ENCODE assay signal across 9 cellular contexts in the genomic region with DNA sequence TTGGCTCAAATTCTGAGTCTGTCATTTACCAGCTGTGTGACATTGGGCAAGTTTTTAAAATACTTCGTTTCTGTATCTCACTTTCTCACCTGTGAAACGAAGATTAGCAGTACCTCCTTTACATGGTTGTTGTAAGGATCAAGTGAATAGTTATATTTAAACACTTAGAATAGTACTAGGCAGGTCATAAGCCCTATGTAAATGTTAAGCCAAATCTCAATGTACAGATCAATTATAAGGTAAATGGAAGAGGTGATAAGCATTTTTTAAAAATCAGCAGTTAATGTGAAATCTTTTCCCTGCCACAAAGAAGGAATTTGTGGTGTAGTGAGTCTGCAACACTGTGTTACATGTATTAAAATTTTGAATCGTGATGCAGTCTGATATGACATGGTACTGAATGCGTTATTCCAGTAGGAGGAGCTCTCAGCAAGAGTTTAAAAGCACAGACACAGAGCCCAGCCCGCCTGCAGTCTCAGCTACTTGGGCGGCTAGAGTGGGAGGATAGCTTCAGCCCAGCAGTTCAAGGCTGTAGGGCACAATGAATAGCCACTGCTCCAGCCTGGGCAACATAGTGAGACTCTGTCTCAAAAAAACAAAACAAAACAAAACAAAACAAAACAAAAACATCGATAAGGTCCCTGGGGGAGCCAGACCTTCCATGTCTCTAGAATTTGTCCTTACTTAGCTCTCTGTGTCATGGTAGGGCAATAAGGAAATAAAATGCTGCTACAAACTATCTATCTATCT. TPM values are rescaled to one million over a fixed set of nuclear protein-coding genes. Genes with fewer than 3 reads are reported as not detected.
A peak's percentile ranks its signal among the peaks of the same experiment; 100 is the strongest.
DNase-seq lines count a peak whose midpoint lies in the region; ATAC-seq lines count a peak whose summit lies in the region.
"Had no signal": no experiment of that assay in that cellular context is flagged by ENCODE, and none has a peak within 500 bp of the region (broad histone marks: within the 10 kb centered on the region; RNA-seq: fewer than 3 reads in every experiment).

No MANE protein-coding gene starts in this region.

- no peak overlapping the region for H3K14ac ChIP-seq in neuronal stem cell (ENCODE audit: low read length)

- no peak overlapping the region for H4K91ac ChIP-seq in neuronal stem cell (ENCODE audit: low read depth, low read length, poor library complexity)

- DNase-seq in Daoy (ENCODE audit: low read depth) (peak; percentile 74), HT1080 (ENCODE audit: low read depth) (peak; percentile 74), NOMO-1 treated with DMSO at 0.1 percent for 48 hours (lab: John Stamatoyannopoulos, UW; ENCODE audit: unreplicated experiment) (peak; percentile 75), activated T-cell treated with anti-CD3 and anti-CD28 coated beads for 48 hours (ENCODE audit: low read depth) (peak; percentile 18), fibroblast of peridontal ligament (ENCODE audit: extremely low read depth) (peak; percentile 89), nucleus accumbens (lab: John Stamatoyannopoulos, UW) (peak in 45 of 56 donors; percentile 1 to 75 (median 27)), neuronal stem cell (ENCODE audit: low spot score) (no peak)

- no peaks in the 10 kb centered on the region for H3K4me1 ChIP-seq in neuronal stem cell (ENCODE audit: control insufficient read depth in 2 of 2, insufficient read depth in 1 of 2, low read depth in 1 of 2, low read length in 2 of 2)

- H4K8ac ChIP-seq in neuronal stem cell (ENCODE audit: low read depth, low read length): no peak overlapping the region

- no peak overlapping the region for H2BK15ac ChIP-seq in neuronal stem cell (ENCODE audit: low read length)

- no peak overlapping the region for H3K9ac ChIP-seq in neuronal stem cell (ENCODE audit: low read depth, low read length, poor library complexity)

- H3K4me2 ChIP-seq in neuronal stem cell (ENCODE audit: insufficient read depth, low read length, poor library complexity, severe bottlenecking): no peak overlapping the region

- ATAC-seq in GM21447 (IDR thresholded peaks at IDR 0.05; ENCODE audit: unreplicated experiment): peak; percentile 95

- no CpG with 5 or more reads among the region's 7 CpGs for WGBS in neuronal stem cell (ENCODE audit: extremely low coverage in 2 of 2, insufficient read length in 2 of 2, insufficient replicate concordance in 1 of 2), 2 donors

- H3K9me3 ChIP-seq in neuronal stem cell (replicated peaks in 1 of 2; ENCODE audit: control insufficient read depth in 2 of 2, insufficient read depth in 1 of 2, low read depth in 1 of 2, low read length in 2 of 2): peaks cover 0 to 1% of the 10 kb centered on the region in 2 donors

- no peak overlapping the region for H2BK12ac ChIP-seq in neuronal stem cell (ENCODE audit: low read length)

- H3K36me3 ChIP-seq in neuronal stem cell (replicated peaks in 1 of 2; ENCODE audit: control insufficient read depth in 2 of 2, insufficient read depth in 2 of 2, low read length in 2 of 2): no peaks in the 10 kb centered on the region

- H3K18ac ChIP-seq in neuronal stem cell (ENCODE audit: low read length): no peak overlapping the region

- no peak overlapping the region for H2AFZ ChIP-seq in neuronal stem cell (ENCODE audit: low read length)

- no peak overlapping the region for H2BK5ac ChIP-seq in neuronal stem cell (ENCODE audit: low read length)

- H2AK5ac ChIP-seq in neuronal stem cell (ENCODE audit: low read depth, low read length): no peak overlapping the region

- H3K23ac ChIP-seq in neuronal stem cell (ENCODE audit: low read depth, low read length, poor library complexity): no peak overlapping the region

- H3K79me1 ChIP-seq in neuronal stem cell (ENCODE audit: low read depth, low read length): no peaks in the 10 kb centered on the region

- no peaks in the 10 kb centered on the region for H3K27me3 ChIP-seq in neuronal stem cell (ENCODE audit: control insufficient read depth in 3 of 3, insufficient read depth in 3 of 3, low read depth in 1 of 3, low read length in 3 of 3)

- no peak overlapping the region for H3K4ac ChIP-seq in neuronal stem cell (ENCODE audit: low read length)

- no peak overlapping the region for H3K27ac ChIP-seq in neuronal stem cell (replicated peaks; ENCODE audit: low read length)
- H3K27ac ChIP-seq: epithelial cell of prostate had no signal

- H3K4me3 ChIP-seq in neuronal stem cell (ENCODE audit: low read length in 2 of 2): no peak overlapping the region

- no peak overlapping the region for H2BK120ac ChIP-seq in neuronal stem cell (ENCODE audit: low read depth, low read length)

RNA-seq across cellular contexts. Expression of a gene that starts 46.0 kb away (rescaled TPM):
- 7.4 and 7.5 TPM in 2 replicates for total RNA-seq in Daoy (2014; rRNA removed; shearing (Covaris generic))
- total RNA-seq in HT1080 (2014; rRNA removed; shearing (Covaris generic)): 6.9 and 7.6 TPM in 2 replicates
- polyA plus RNA-seq in HT1080 (2015; cell fraction: cytosol; rRNA removed): 10.7 and 12.0 TPM in 2 replicates
- 4.0 and 6.2 TPM in 2 replicates for polyA plus RNA-seq in HT1080 (2015; cell fraction: nucleus; rRNA removed)
- polyA plus RNA-seq in neuronal stem cell (2013, experiment 1 of 2): 48.7 TPM
- 50.5 TPM for polyA plus RNA-seq in neuronal stem cell (2013, experiment 2 of 2)

RNA-seq across cellular contexts. Expression of a gene that starts 46.0 kb away (rescaled TPM):
- 2.5 and 3.9 TPM in 2 replicates for total RNA-seq in Daoy (2014; rRNA removed; shearing (Covaris generic))
- 3.5 and 4.3 TPM in 2 replicates for total RNA-seq in HT1080 (2014; rRNA removed; shearing (Covaris generic))
- polyA plus RNA-seq in HT1080 (2015; cell fraction: cytosol; rRNA removed): 4.1 and 4.6 TPM in 2 replicates
- 4.9 TPM in 2 replicates for polyA plus RNA-seq in HT1080 (2015; cell fraction: nucleus; rRNA removed)
- polyA plus RNA-seq in neuronal stem cell (2013, experiment 1 of 2): 8.5 TPM
- 8.5 TPM for polyA plus RNA-seq in neuronal stem cell (2013, experiment 2 of 2)
